24 cellular contexts compared by ENCODE assay signal in genomic region chr12:65122661-65123060, GRCh38. TPM values are rescaled to one million over a fixed set of nuclear protein-coding genes. Genes with fewer than 3 reads are reported as not detected.
A peak's percentile ranks its signal among the peaks of the same experiment; 100 is the strongest.
DNase-seq lines count a peak whose midpoint lies in the region; ATAC-seq lines count a peak whose summit lies in the region.
"Had no signal": no experiment of that assay in that cellular context is flagged by ENCODE, and none has a peak within 500 bp of the region (broad histone marks: within the 10 kb centered on the region; RNA-seq: fewer than 3 reads in every experiment).

No MANE protein-coding gene starts in this region.

- no peak for ATAC-seq in natural killer cell treated with Interleukin-12 subunit alpha and Interleukin-12 subunit beta and Interleukin-15 and Interleukin-18, amount 100 ng/mL, for 72 hours
- no peak for ATAC-seq in HG03039 (IDR thresholded peaks at IDR 0.05; ENCODE audit: unreplicated experiment)
- ATAC-seq: mucosa of descending colon; stimulated activated effector memory CD8-positive, alpha-beta T cell treated with anti-CD3 and anti-CD28 coated beads, Interleukin-12 subunit alpha, Interleukin-12 subunit beta, amount 100 ng/mL, for 72 hours had no signal

- no peaks in the 10 kb centered on the region for H3K9me3 Mint-ChIP-seq in natural killer cell treated with Interleukin-12 subunit alpha and Interleukin-12 subunit beta and Interleukin-15 and Interleukin-18, amount 100 ng/mL, for 72 hours
- H3K9me3 Mint-ChIP-seq: activated naive CD4-positive, alpha-beta T cell treated with anti-CD3 and anti-CD28 coated beads, Interleukin-2, amount 50 U/mL, for 24 hours; activated T-helper 1 cell treated with anti-CD3 and anti-CD28 coated beads, Interleukin-12 subunit alpha, Interleukin-12 subunit beta, Interleukin-2, Interleukin-4 antibody, amounts not matched to agents 30 ng/mL and 10 ng/mL and 1 ng/mL, durations not matched to agents 14 hours and 24 hours and 36 hours; central memory CD8-positive, alpha-beta T cell; HFFc6; immature natural killer cell; stimulated activated effector memory CD8-positive, alpha-beta T cell treated with anti-CD3 and anti-CD28 coated beads, Interleukin-12 subunit alpha, Interleukin-12 subunit beta, amount 100 ng/mL, for 72 hours had no signal

- H3K36me3 Mint-ChIP-seq in natural killer cell treated with Interleukin-12 subunit alpha and Interleukin-12 subunit beta and Interleukin-15 and Interleukin-18, amount 100 ng/mL, for 72 hours: no peaks in the 10 kb centered on the region
- H3K36me3 Mint-ChIP-seq: activated naive CD4-positive, alpha-beta T cell treated with anti-CD3 and anti-CD28 coated beads, Interleukin-2, amount 50 U/mL, for 24 hours; CD4-positive, CD25-positive, alpha-beta regulatory T cell; immature natural killer cell; stimulated activated effector memory CD8-positive, alpha-beta T cell treated with anti-CD3 and anti-CD28 coated beads, Interleukin-12 subunit alpha, Interleukin-12 subunit beta, amount 100 ng/mL, for 72 hours had no signal

- no peaks in the 10 kb centered on the region for H3K4me1 Mint-ChIP-seq in natural killer cell treated with Interleukin-12 subunit alpha and Interleukin-12 subunit beta and Interleukin-15 and Interleukin-18, amount 100 ng/mL, for 72 hours (ENCODE audit: low read depth in 2 of 2)

- no peak overlapping the region for H3K27ac Mint-ChIP-seq in natural killer cell treated with Interleukin-12 subunit alpha and Interleukin-12 subunit beta and Interleukin-15 and Interleukin-18, amount 100 ng/mL, for 72 hours
- H3K27ac Mint-ChIP-seq: activated naive CD4-positive, alpha-beta T cell treated with anti-CD3 and anti-CD28 coated beads, Interleukin-2, amount 50 U/mL, for 24 hours; activated T-helper 1 cell treated with anti-CD3 and anti-CD28 coated beads, Interleukin-12 subunit alpha, Interleukin-12 subunit beta, Interleukin-2, Interleukin-4 antibody, amounts not matched to agents 30 ng/mL and 10 ng/mL and 1 ng/mL, durations not matched to agents 14 hours and 24 hours and 36 hours; HFFc6; immature natural killer cell; progenitor cell of endocrine pancreas; stimulated activated effector memory CD8-positive, alpha-beta T cell treated with anti-CD3 and anti-CD28 coated beads, Interleukin-12 subunit alpha, Interleukin-12 subunit beta, amount 100 ng/mL, for 72 hours had no signal

- peaks cover 18 to 28% of the 10 kb centered on the region in 2 donors for H3K27me3 Mint-ChIP-seq in natural killer cell treated with Interleukin-12 subunit alpha and Interleukin-12 subunit beta and Interleukin-15 and Interleukin-18, amount 100 ng/mL, for 72 hours

- no peak overlapping the region for H3K4me3 Mint-ChIP-seq in natural killer cell treated with Interleukin-12 subunit alpha and Interleukin-12 subunit beta and Interleukin-15 and Interleukin-18, amount 100 ng/mL, for 72 hours
- H3K4me3 Mint-ChIP-seq: HFFc6 had no signal

- DNase-seq in DMS53 treated with DMSO at 0.1 percent for 48 hours (lab: John Stamatoyannopoulos, UW; ENCODE audit: unreplicated experiment) (peak; percentile 40), NCI-H146 (lab: John Stamatoyannopoulos, UW) (peak; percentile 26), NCI-H748 treated with DMSO at 0.1 percent for 48 hours (lab: John Stamatoyannopoulos, UW) (peak; percentile 40), myocyte (ENCODE audit: low read depth) (peak; percentile 23), ecto neural progenitor cell (ENCODE audit: low spot score) (no peak)
- no peak for DNase-seq in natural killer cell treated with Interleukin-12 subunit alpha and Interleukin-12 subunit beta and Interleukin-15 and Interleukin-18, amount 100 ng/mL, for 72 hours (ENCODE audit: low spot score)
- DNase-seq: activated CD4-positive, alpha-beta T cell treated with anti-CD3 and anti-CD28 coated beads, Interleukin-2, amount 50 U/mL, for 1 hour; CD4-positive, CD25-positive, alpha-beta regulatory T cell; DND-41; mucosa of descending colon; stimulated activated CD4-positive, alpha-beta T cell treated with anti-CD3 and anti-CD28 coated beads, Interleukin-2, amount 100 ng/mL, for 24 hours; T-helper 9 cell; uterus had no signal

RNA-seq across cellular contexts. Expression of gene WIF1, which starts 1.6 kb away (rescaled TPM):
- 0.10 and 0.19 TPM in 2 replicates for total RNA-seq in myocyte
- not detected for polyA plus RNA-seq in myocyte (2012)
- not detected for total RNA-seq in natural killer cell treated with Interleukin-12 subunit alpha and Interleukin-12 subunit beta and Interleukin-15 and Interleukin-18, amount 100 ng/mL, for 72 hours
- total RNA-seq: activated T-helper 1 cell treated with anti-CD3 and anti-CD28 coated beads, Interleukin-12 subunit alpha, Interleukin-12 subunit beta, Interleukin-2, Interleukin-4 antibody, amounts not matched to agents 30 ng/mL and 10 ng/mL and 1 ng/mL, durations not matched to agents 14 hours and 24 hours and 36 hours; astrocyte; CD4-positive, CD25-positive, alpha-beta regulatory T cell; fibroblast of villous mesenchyme; HFFc6; liver had no signal
- polyA plus RNA-seq: CD4-positive, CD25-positive, alpha-beta regulatory T cell; immature natural killer cell; liver had no signal

RNA-seq across cellular contexts. Expression of gene LEMD3, which starts 46.7 kb away (rescaled TPM):
- 19.8 and 27.9 TPM in 2 replicates for total RNA-seq in myocyte
- 7.9 TPM for polyA plus RNA-seq in myocyte (2012)
- total RNA-seq in natural killer cell treated with Interleukin-12 subunit alpha and Interleukin-12 subunit beta and Interleukin-15 and Interleukin-18, amount 100 ng/mL, for 72 hours: 10 to 100 TPM; 39.4 to 39.9 TPM

Comparison
In these comparisons a context has a peak if more than half of its experiments do, and no peak if none do; other contexts are left out.
1. DNase-seq: peak in DMS53 treated with DMSO at 0.1 percent for 48 hours (single experiment), NCI-H146 (single experiment), NCI-H748 treated with DMSO at 0.1 percent for 48 hours (single experiment) and myocyte (single experiment); none in ecto neural progenitor cell (single experiment) and natural killer cell treated with Interleukin-12 subunit alpha and Interleukin-12 subunit beta and Interleukin-15 and Interleukin-18, amount 100 ng/mL, for 72 hours (single experiment).